13 cellular contexts compared by ENCODE assay signal in the genomic region with DNA sequence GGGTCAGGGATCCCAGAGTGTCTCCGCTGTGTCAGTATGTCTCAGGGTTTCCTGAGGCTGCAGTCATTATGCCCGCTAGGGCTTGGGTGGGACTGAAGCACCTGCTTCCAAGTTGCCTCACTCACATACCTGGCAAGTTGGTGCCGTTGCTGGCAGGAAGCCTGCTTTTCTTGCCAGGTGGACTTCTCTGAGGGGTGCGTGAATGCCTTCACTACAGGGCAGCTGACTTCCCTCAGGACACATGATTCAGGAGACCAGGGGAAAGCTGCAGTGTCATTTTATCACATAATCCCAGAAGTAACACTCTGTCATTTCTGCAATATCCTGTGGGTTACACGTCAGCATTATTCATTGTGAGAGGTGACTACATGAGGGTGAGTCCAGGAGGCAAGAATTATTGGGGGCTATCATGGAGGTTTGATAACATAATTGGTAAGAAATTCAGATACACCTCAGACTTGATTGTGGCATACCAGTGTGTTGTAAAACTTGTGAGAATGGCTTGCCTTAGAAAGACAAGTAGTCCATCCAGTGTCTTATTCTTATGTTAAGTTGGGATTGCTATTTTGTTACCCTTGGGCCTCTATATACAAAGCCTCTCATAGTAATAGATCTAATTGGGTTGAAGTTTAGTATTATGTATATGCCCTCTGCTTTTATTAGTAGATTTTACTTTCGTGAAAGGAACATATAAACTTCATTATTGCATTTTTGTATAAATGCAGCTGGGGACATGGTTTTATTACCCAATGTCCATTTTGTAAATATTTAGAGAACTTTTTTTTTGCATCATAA. TPM values are rescaled to one million over a fixed set of nuclear protein-coding genes. Genes with fewer than 3 reads are reported as not detected.
DNase-seq lines count a peak whose midpoint lies in the region; ATAC-seq, FAIRE-seq and TF ChIP-seq lines count a peak whose summit lies in the region.
"Had no signal": no experiment of that assay in that cellular context is flagged by ENCODE, and none has a peak within 500 bp of the region (broad histone marks: within the 10 kb centered on the region; RNA-seq: fewer than 3 reads in every experiment).

No MANE protein-coding gene starts in this region.

- H3K4ac ChIP-seq in H1 (replicated peaks; ENCODE audit: insufficient read length, low read depth, low read length), result no peak overlapping the region

- no peak overlapping the region for H3K27ac ChIP-seq in H1 (ENCODE audit: low read depth, low read length)
- H3K27ac ChIP-seq: vagina had no signal

- no peak overlapping the region for H3K18ac ChIP-seq in H1 (ENCODE audit: extremely low read depth, low read length)

- H2BK120ac ChIP-seq in H1 (replicated peaks; ENCODE audit: low read depth, low read length), result no peak overlapping the region

- no peak overlapping the region for H3K56ac ChIP-seq in H1 (replicated peaks; ENCODE audit: insufficient read length, low read depth, low read length)

- TF ChIP-seq EP300 in H1 (IDR thresholded peaks at IDR 0.05; ENCODE audit: borderline replicate concordance in 1 of 2, low read depth in 2 of 2, low read length in 2 of 2), result no peak

- H3K4me3 ChIP-seq in H1 (ENCODE audit: extremely low read depth in 1 of 4, insufficient read depth in 2 of 4, low read depth in 3 of 4, low read length in 4 of 4), result 0 out of 8 replicates have a peak overlapping the region, but pooled peaks of 1 of the 4 experiments have one; percentile 17
- H3K4me3 ChIP-seq: vagina had no signal

- ATAC-seq in HG03571 (IDR thresholded peaks at IDR 0.05; ENCODE audit: unreplicated experiment) (no peak), HG03354 (IDR thresholded peaks at IDR 0.05; ENCODE audit: poor library complexity, severe bottlenecking, unreplicated experiment) (no peak)

- H2AFZ ChIP-seq in H1 (ENCODE audit: low read length), result no peak overlapping the region

- H2BK5ac ChIP-seq in H1 (ENCODE audit: low read depth, low read length), result peak overlapping the region; percentile 28; the same call in 1 of the 2 replicates

- H3K9me3 ChIP-seq in H1 (ENCODE audit: insufficient read depth in 2 of 2, low read depth in 1 of 2, low read length in 1 of 2), result no peaks in the 10 kb centered on the region
- H3K9me3 ChIP-seq: vagina had no signal

- no peaks in the 10 kb centered on the region for H3K23me2 ChIP-seq in H1 (ENCODE audit: low read depth, low read length)

- H3K36me3 ChIP-seq in H1 (ENCODE audit: control insufficient read depth in 2 of 4, insufficient read depth in 4 of 4, low read length in 3 of 4), result peaks cover 0 to 6% (median 3%) of the 10 kb centered on the region in 4 experiments; a peak in 2 of 8 replicates
- H3K36me3 ChIP-seq: vagina had no signal

- no peak overlapping the region for H3K23ac ChIP-seq in H1 (ENCODE audit: insufficient read length)

- H3K79me1 ChIP-seq in H1 (ENCODE audit: low read depth, low read length), result peaks cover 7% of the 10 kb centered on the region

- no peaks in the 10 kb centered on the region for H4K20me1 ChIP-seq in H1 (replicated peaks in 1 of 2; ENCODE audit: control insufficient read depth in 1 of 2, insufficient read depth in 2 of 2, low read length in 2 of 2)

- H2BK15ac ChIP-seq in H1 (ENCODE audit: low read length), result no peak overlapping the region

- H4K91ac ChIP-seq in H1 (replicated peaks; ENCODE audit: insufficient read length, low read length), result no peak overlapping the region

- peaks cover 0 to 65% of the 10 kb centered on the region in 2 experiments; a peak in 2 of 4 replicates for H3K79me2 ChIP-seq in H1 (ENCODE audit: control insufficient read depth in 1 of 2, insufficient read depth in 2 of 2, low read length in 2 of 2)

- peaks cover 4 to 16% (median 8%) of the 10 kb centered on the region in 4 experiments for H3K4me1 ChIP-seq in H1 (replicated peaks in 1 of 4; ENCODE audit: control insufficient read depth in 3 of 4, insufficient read depth in 4 of 4, low read length in 3 of 4)
- H3K4me1 ChIP-seq: vagina had no signal

- POLR2A ChIA-PET in H1 (lab: Charles Lee; ENCODE audit: partially characterized antibody), result interaction anchor here (0.6 kb wide), 1 partner anchor 940 kb away, joined by 3 read pairs; no protein-coding TSS in a partner anchor

- no peak for FAIRE-seq in H1 (lab: Jason Lieb, UNC)
- FAIRE-seq: colon had no signal

- peak overlapping the region; percentile 12 to 48 for H3K4me2 ChIP-seq in H1 (ENCODE audit: insufficient read depth in 1 of 2, low read depth in 2 of 2, low read length in 2 of 2)

- H2BK20ac ChIP-seq in H1 (ENCODE audit: low read length), result peak overlapping the region; percentile 5; the same call in 1 of the 2 replicates

- CTCF ChIA-PET in H1 (lab: Charles Lee; ENCODE audit: partially characterized antibody), result interaction anchor here (0.7 kb wide), 1 partner anchor 89 kb away, joined by 3 read pairs; no protein-coding TSS in a partner anchor

- TF ChIP-seq RAD21 in H1 (IDR thresholded peaks at IDR 0.05 in 1 of 2, conservative IDR thresholded peaks at IDR 0.05 in 1 of 2; ENCODE audit: low read depth in 2 of 2, low read length in 2 of 2), result no peak

- 72% methylated on average over 6 of the region's 6 CpGs; no CpG with 5 or more reads in 1 of the 2 experiments for WGBS in H1 (ENCODE audit: extremely low coverage in 1 of 2, insufficient coverage in 1 of 2, insufficient read length in 1 of 2, insufficient replicate concordance in 2 of 2, low coverage in 1 of 2, low lambda C conversion rate in 2 of 2, missing lambda C conversion rate in 1 of 2), 2 experiments

- TF ChIP-seq POLR2A in H1 (IDR thresholded peaks at IDR 0.05; ENCODE audit: control extremely low read depth in 1 of 2, low read depth in 2 of 2, low read length in 2 of 2), result no peak

- no peaks in the 10 kb centered on the region for H3K27me3 ChIP-seq in H1 (replicated peaks in 1 of 4; ENCODE audit: control insufficient read depth in 3 of 4, extremely low read depth in 1 of 4, insufficient read depth in 3 of 4, low read length in 3 of 4)
- H3K27me3 ChIP-seq: vagina had no signal

- no peak overlapping the region for H2AK5ac ChIP-seq in H1 (ENCODE audit: low read depth, low read length)

- no peak for TF ChIP-seq CTCF in H1 (IDR thresholded peaks at IDR 0.05; ENCODE audit: control extremely low read depth in 1 of 3, insufficient read depth in 1 of 3, low read depth in 1 of 3, low read length in 3 of 3)

- no peak overlapping the region; a peak in 1 of 7 replicates for H3K9ac ChIP-seq in H1 (replicated peaks in 1 of 4; ENCODE audit: extremely low read depth in 1 of 4, low read depth in 3 of 4, low read length in 3 of 4)

- H4K5ac ChIP-seq in H1 (ENCODE audit: insufficient read length, low read depth, low read length), result peak overlapping the region; percentile 31

- DNase-seq in NOMO-1 treated with DMSO at 0.1 percent for 48 hours (lab: John Stamatoyannopoulos, UW; ENCODE audit: unreplicated experiment) (peak; percentile 54), NOMO-1 treated with dmso at 0.1 percent for 144 hours (lab: John Stamatoyannopoulos, UW; ENCODE audit: unreplicated experiment) (no peak), NCI-H2196 treated with DMSO at 0.1 percent for 48 hours (lab: John Stamatoyannopoulos, UW; ENCODE audit: unreplicated experiment) (peak; percentile 55), H1 (ENCODE audit: low read depth in 1 of 2, low spot score in 2 of 2) (no peak), iPS-NIHi11 (ENCODE audit: low spot score) (no peak)
- DNase-seq in stimulated activated CD8-positive, alpha-beta memory T cell treated with anti-CD3 and anti-CD28 coated beads, Interleukin-4, amount 100 ng/mL, for 48 hours, result peak; percentile 24
- DNase-seq: hippocampal formation, NCI-H146, occipital lobe had no signal

- peak overlapping the region; percentile 84; the same call in 1 of the 2 replicates for H2BK12ac ChIP-seq in H1 (ENCODE audit: low read depth, low read length)

- H3K14ac ChIP-seq in H1 (ENCODE audit: insufficient read length), result no peak overlapping the region

- H4K8ac ChIP-seq in H1 (ENCODE audit: extremely low read depth, insufficient read depth, low read length), result no peak overlapping the region

TF ChIP-seq in H1, 55 proteins besides CTCF, POLR2A, EP300 and RAD21 (continues in another document):
- no peak for TF ChIP-seq YY1 (IDR thresholded peaks at IDR 0.05; ENCODE audit: low read depth, low read length)
- TF ChIP-seq KDM4A (IDR thresholded peaks at IDR 0.05; ENCODE audit: low read depth, low read length, severe bottlenecking), result no peak
- TF ChIP-seq EZH2 (IDR thresholded peaks at IDR 0.05; ENCODE audit: low read depth, low read length, severe bottlenecking), result no peak
- no peak for TF ChIP-seq SAP30 (IDR thresholded peaks at IDR 0.05; ENCODE audit: insufficient read depth, insufficient replicate concordance, low read length)
- no peak for TF ChIP-seq SIX5 (IDR thresholded peaks at IDR 0.05; ENCODE audit: low read depth, low read length)
- no peak for TF ChIP-seq CEBPB (IDR thresholded peaks at IDR 0.05; ENCODE audit: low read depth, low read length)
- TF ChIP-seq GABPA (IDR thresholded peaks at IDR 0.05; ENCODE audit: borderline replicate concordance, insufficient read depth, low read length), result no peak
- TF ChIP-seq RBBP5 (IDR thresholded peaks at IDR 0.05; ENCODE audit: borderline replicate concordance, low read depth, low read length), result no peak
- no peak for TF ChIP-seq SP2 (IDR thresholded peaks at IDR 0.05; ENCODE audit: low read length)

RNA-seq across cellular contexts. Expression of a gene that starts 44.1 kb away (rescaled TPM):
- 63.4 and 69.8 TPM in 2 replicates for total RNA-seq in H1 (2021; fragmentation: NEBNext Ultra II Directional; extraction: Animal tissue kit (Norgen Biotek cat#: 25700))
- polyA plus RNA-seq in H1 (2011; rRNA removed), result 37.3 and 53.0 TPM in 2 replicates
- polyA plus RNA-seq in H1 (2011; cell fraction: cytosol; rRNA removed), result 35.7 TPM
- polyA plus RNA-seq in H1 (2011; cell fraction: nucleus; rRNA removed), result 112 TPM
- 49.0 to 66.6 TPM (median 55.2 TPM) in 4 replicates for polyA plus RNA-seq in H1 (2012, experiment 1 of 2)
- 14.1 TPM for polyA plus RNA-seq in H1 (2012, experiment 2 of 2)
- polyA plus RNA-seq in H1 (2013, experiment 1 of 2), result 60.0 TPM
- polyA plus RNA-seq in H1 (2013, experiment 2 of 2), result 63.7 TPM
- 77.2 and 91.8 TPM in 2 replicates for polyA minus RNA-seq in H1 (2011; rRNA and poly(A)+ RNA removed)
- polyA minus RNA-seq in H1 (2011; cell fraction: cytosol; rRNA and poly(A)+ RNA removed), result 35.2 TPM
- polyA minus RNA-seq in H1 (2011; cell fraction: nucleus; rRNA and poly(A)+ RNA removed), result 128 TPM

Comparison
In these comparisons a context has a peak if more than half of its experiments do, and no peak if none do; other contexts are left out.
1. DNase-seq: peak in NOMO-1 treated with DMSO at 0.1 percent for 48 hours (single experiment), NCI-H2196 treated with DMSO at 0.1 percent for 48 hours (single experiment) and stimulated activated CD8-positive, alpha-beta memory T cell treated with anti-CD3 and anti-CD28 coated beads, Interleukin-4, amount 100 ng/mL, for 48 hours (single experiment); none in NOMO-1 treated with dmso at 0.1 percent for 144 hours (single experiment), H1 (0 of 2) and iPS-NIHi11 (single experiment).